ENCODE assay signal across 18 cellular contexts in genomic region chr5:25128606-25129005, GRCh38.
DNase-seq lines count a peak whose midpoint lies in the region; ATAC-seq, FAIRE-seq and TF ChIP-seq lines count a peak whose summit lies in the region.
"Had no signal": no experiment of that assay in that cellular context is flagged by ENCODE, and none has a peak within 500 bp of the region (broad histone marks: within the 10 kb centered on the region; RNA-seq: fewer than 3 reads in every experiment).

No MANE protein-coding gene starts in this region.

- TF ChIP-seq EP300 in H1 (IDR thresholded peaks at IDR 0.05; ENCODE audit: borderline replicate concordance in 1 of 2, low read depth in 2 of 2, low read length in 2 of 2) = no peak

- H3K9me3 ChIP-seq in H9 (ENCODE audit: control insufficient read depth, low read depth, low read length) (no peaks in the 10 kb centered on the region), H1 (ENCODE audit: insufficient read depth in 2 of 2, low read depth in 1 of 2, low read length in 1 of 2) (no peaks in the 10 kb centered on the region), iPS DF 6.9 (ENCODE audit: control insufficient read depth, insufficient read depth, low read length) (no peaks in the 10 kb centered on the region)
- H3K9me3 ChIP-seq: HAP-1 had no signal

- CTCF ChIA-PET in H1 (lab: Charles Lee; ENCODE audit: partially characterized antibody) = interaction anchor here (0.7 to 1.7 kb wide), 3 partner anchors 9 to 26 kb away, joined by 3 to 4 read pairs (median 3); no protein-coding TSS in a partner anchor

- peak; percentile 34 for DNase-seq in H9
- DNase-seq in H1 (ENCODE audit: low read depth in 1 of 2, low spot score in 2 of 2) = no peak
- peak; percentile 11 for DNase-seq in iPS DF 6.9 (ENCODE audit: low read depth, low spot score)
- DNase-seq in SW 1271 (lab: John Stamatoyannopoulos, UW) = no peak
- DNase-seq in GDM1 (lab: John Stamatoyannopoulos, UW) = no peak
- no peak for DNase-seq in activated CD4-positive, alpha-beta T cell treated with anti-CD3 and anti-CD28 coated beads for 4 hours
- DNase-seq: Calu3; CD8-positive, alpha-beta T cell; DMS53; DND-41; EL; GM23248 had no signal

- H3K4me2 ChIP-seq in H9 (ENCODE audit: insufficient read depth, insufficient read length, low read length) = no peak overlapping the region
- no peak overlapping the region for H3K4me2 ChIP-seq in H1 (ENCODE audit: insufficient read depth in 1 of 2, low read depth in 2 of 2, low read length in 2 of 2)
- H3K4me2 ChIP-seq: BLaER1 treated with 17β-estradiol and CSF1 and Interleukin-3, amounts not matched to agents 10 nM and 100 nM had no signal

- TF ChIP-seq POLR2A in H1 (IDR thresholded peaks at IDR 0.05; ENCODE audit: control extremely low read depth in 1 of 2, low read depth in 2 of 2, low read length in 2 of 2) = no peak

- H3K23me2 ChIP-seq in H9 (ENCODE audit: insufficient read length, low read depth, low read length, poor library complexity, severe bottlenecking) (no peaks in the 10 kb centered on the region), H1 (ENCODE audit: low read depth, low read length) (no peaks in the 10 kb centered on the region)

- H3K36me3 ChIP-seq in H1 (ENCODE audit: control insufficient read depth in 2 of 4, insufficient read depth in 4 of 4, low read length in 3 of 4) (no peaks in the 10 kb centered on the region), iPS DF 6.9 (ENCODE audit: control insufficient read depth, insufficient read depth, low read length) (no peaks in the 10 kb centered on the region)
- H3K36me3 ChIP-seq: BLaER1 treated with 17β-estradiol and CSF1 and Interleukin-3, amounts not matched to agents 10 nM and 100 nM; HAP-1 had no signal

- H3K4me3 Mint-ChIP-seq in H9 = no peak overlapping the region
- H3K4me3 Mint-ChIP-seq: B cell; CD8-positive, alpha-beta T cell had no signal

- H4K5ac ChIP-seq in H9 (ENCODE audit: insufficient read length, low read depth, low read length) = no peak overlapping the region
- H4K5ac ChIP-seq in H1 (ENCODE audit: insufficient read length, low read depth, low read length) = no peak overlapping the region

- peak overlapping the region in 1 of 3 experiments; percentile 5; a peak in 1 of 7 replicates for H3K27ac Mint-ChIP-seq in H9
- H3K27ac Mint-ChIP-seq: B cell; CD8-positive, alpha-beta T cell had no signal

- H3K27ac ChIP-seq in H9 (ENCODE audit: insufficient read length, low read depth, low read length) = no peak overlapping the region
- H3K27ac ChIP-seq in H1 (ENCODE audit: low read depth, low read length) = no peak overlapping the region
- no peak overlapping the region for H3K27ac ChIP-seq in iPS DF 6.9 (ENCODE audit: low read length)
- H3K27ac ChIP-seq: BLaER1 treated with 17β-estradiol and CSF1 and Interleukin-3, amounts not matched to agents 10 nM and 100 nM; GM23248 had no signal

- no peak overlapping the region for H2BK20ac ChIP-seq in H9 (ENCODE audit: low read depth, low read length, poor library complexity, severe bottlenecking)
- no peak overlapping the region for H2BK20ac ChIP-seq in H1 (ENCODE audit: low read length)

- peaks cover 9 to 11% of the 10 kb centered on the region in 2 experiments for H3K9me3 Mint-ChIP-seq in H9

- H3K56ac ChIP-seq in H9 (ENCODE audit: insufficient read length, low read depth, low read length) (no peak overlapping the region), H1 (replicated peaks; ENCODE audit: insufficient read length, low read depth, low read length) (no peak overlapping the region)

- H4K20me1 ChIP-seq in H9 (ENCODE audit: control insufficient read depth, insufficient read depth, insufficient read length) = no peaks in the 10 kb centered on the region
- H4K20me1 ChIP-seq in H1 (replicated peaks in 1 of 2; ENCODE audit: control insufficient read depth in 1 of 2, insufficient read depth in 2 of 2, low read length in 2 of 2) = no peaks in the 10 kb centered on the region
- H4K20me1 ChIP-seq: BLaER1 treated with 17β-estradiol and CSF1 and Interleukin-3, amounts not matched to agents 10 nM and 100 nM had no signal

- H3K36me3 Mint-ChIP-seq in H9 (ENCODE audit: insufficient read depth in 1 of 3, low read depth in 3 of 3) = peaks cover 7 to 8% (median 7%) of the 10 kb centered on the region in 3 experiments
- H3K36me3 Mint-ChIP-seq: CD8-positive, alpha-beta T cell had no signal

- FAIRE-seq in H1 (lab: Jason Lieb, UNC) = no peak
- FAIRE-seq: GM12891, GM19239 had no signal

- peak; percentile 25 to 30; a peak in 2 of 4 replicates for TF ChIP-seq RAD21 in H1 (IDR thresholded peaks at IDR 0.05 in 1 of 2, conservative IDR thresholded peaks at IDR 0.05 in 1 of 2; ENCODE audit: low read depth in 2 of 2, low read length in 2 of 2)

- H3K9ac ChIP-seq in H9 (ENCODE audit: extremely low read depth, insufficient read length, low read length) (no peak overlapping the region), H1 (replicated peaks in 1 of 4; ENCODE audit: extremely low read depth in 1 of 4, low read depth in 3 of 4, low read length in 3 of 4) (no peak overlapping the region)
- H3K9ac ChIP-seq: BLaER1 treated with 17β-estradiol and CSF1 and Interleukin-3, amounts not matched to agents 10 nM and 100 nM; GM23248 had no signal

- no peaks in the 10 kb centered on the region for H3K79me2 ChIP-seq in H9 (ENCODE audit: insufficient read depth, low read length)
- H3K79me2 ChIP-seq in H1 (ENCODE audit: control insufficient read depth in 1 of 2, insufficient read depth in 2 of 2, low read length in 2 of 2) = no peaks in the 10 kb centered on the region

- POLR2A ChIA-PET in H1 (lab: Charles Lee; ENCODE audit: partially characterized antibody) = no interaction called here

- H3K27me3 ChIP-seq in H9 (ENCODE audit: insufficient read depth, low read length) (no peaks in the 10 kb centered on the region), H1 (replicated peaks in 1 of 4; ENCODE audit: control insufficient read depth in 3 of 4, extremely low read depth in 1 of 4, insufficient read depth in 3 of 4, low read length in 3 of 4) (no peaks in the 10 kb centered on the region), iPS DF 6.9 (ENCODE audit: control insufficient read depth, insufficient read depth, low read length) (no peaks in the 10 kb centered on the region)
- H3K27me3 ChIP-seq: BLaER1 treated with 17β-estradiol and CSF1 and Interleukin-3, amounts not matched to agents 10 nM and 100 nM had no signal

- H2BK12ac ChIP-seq in H9 (ENCODE audit: insufficient read length, low read depth, low read length) (no peak overlapping the region), H1 (ENCODE audit: low read depth, low read length) (no peak overlapping the region)

- H2BK5ac ChIP-seq in H9 (ENCODE audit: insufficient read length, low read length) (no peak overlapping the region), H1 (ENCODE audit: low read depth, low read length) (no peak overlapping the region)

- no peak overlapping the region for H4K8ac ChIP-seq in H9 (replicated peaks; ENCODE audit: insufficient read length, low read depth, low read length)
- H4K8ac ChIP-seq in H1 (ENCODE audit: extremely low read depth, insufficient read depth, low read length) = no peak overlapping the region

- no peak overlapping the region for H3T11ph ChIP-seq in H9 (ENCODE audit: low read length)

- no peak overlapping the region for H2AFZ ChIP-seq in H9 (ENCODE audit: low read length)
- H2AFZ ChIP-seq in H1 (ENCODE audit: low read length) = no peak overlapping the region
- H2AFZ ChIP-seq: GM23248 had no signal

- no peaks in the 10 kb centered on the region for H3K79me1 ChIP-seq in H9 (ENCODE audit: insufficient read depth, low read depth, low read length, poor library complexity, severe bottlenecking)
- H3K79me1 ChIP-seq in H1 (ENCODE audit: low read depth, low read length) = no peaks in the 10 kb centered on the region

- H4K91ac ChIP-seq in H9 (ENCODE audit: insufficient read length, low read depth, low read length) (no peak overlapping the region), H1 (replicated peaks; ENCODE audit: insufficient read length, low read length) (no peak overlapping the region)

- H3K14ac ChIP-seq in H9 (ENCODE audit: insufficient read depth, low read length) (no peak overlapping the region), H1 (ENCODE audit: insufficient read length) (no peak overlapping the region)

- H3K27me3 Mint-ChIP-seq in H9 (ENCODE audit: low read depth) = no peaks in the 10 kb centered on the region
- H3K27me3 Mint-ChIP-seq: B cell had no signal

- H3K18ac ChIP-seq in H9 (ENCODE audit: insufficient read length, low read depth, low read length) (no peak overlapping the region), H1 (ENCODE audit: extremely low read depth, low read length) (no peak overlapping the region)

- ATAC-seq in GM21367 (IDR thresholded peaks at IDR 0.05; ENCODE audit: unreplicated experiment) = no peak
- ATAC-seq: CD8-positive, alpha-beta T cell had no signal

- H3K4me1 ChIP-seq in H9 (ENCODE audit: insufficient read depth, low read length) = no peaks in the 10 kb centered on the region
- no peaks in the 10 kb centered on the region for H3K4me1 ChIP-seq in H1 (replicated peaks in 1 of 4; ENCODE audit: control insufficient read depth in 3 of 4, insufficient read depth in 4 of 4, low read length in 3 of 4)
- no peaks in the 10 kb centered on the region for H3K4me1 ChIP-seq in iPS DF 6.9 (ENCODE audit: control insufficient read depth, insufficient read depth, low read length)
- H3K4me1 ChIP-seq: BLaER1 treated with 17β-estradiol and CSF1 and Interleukin-3, amounts not matched to agents 10 nM and 100 nM; HAP-1 had no signal

- no peak overlapping the region for H3K23ac ChIP-seq in H9 (ENCODE audit: insufficient read length, low read depth, low read length)
- no peak overlapping the region for H3K23ac ChIP-seq in H1 (ENCODE audit: insufficient read length)

- H3K4me1 Mint-ChIP-seq in H9 = peaks cover 3 to 5% of the 10 kb centered on the region in 2 experiments; a peak in 3 of 4 replicates
- H3K4me1 Mint-ChIP-seq: B cell had no signal

- H2BK120ac ChIP-seq in H9 (ENCODE audit: low read depth, low read length, poor library complexity, severe bottlenecking) = no peak overlapping the region
- H2BK120ac ChIP-seq in H1 (replicated peaks; ENCODE audit: low read depth, low read length) = no peak overlapping the region

- H2AK5ac ChIP-seq in H9 (ENCODE audit: insufficient read length, low read length) (no peak overlapping the region), H1 (ENCODE audit: low read depth, low read length) (no peak overlapping the region)

- H3K4ac ChIP-seq in H9 (ENCODE audit: low read depth, low read length) = no peak overlapping the region
- H3K4ac ChIP-seq in H1 (replicated peaks; ENCODE audit: insufficient read length, low read depth, low read length) = no peak overlapping the region

- peak; percentile 35; the same call in 2 of the 3 replicates for TF ChIP-seq CTCF in H9 (conservative IDR thresholded peaks at IDR 0.05)
- peak; percentile 1 to 29 (median 11); a peak in 3 of 4 replicates for TF ChIP-seq CTCF in H1 (IDR thresholded peaks at IDR 0.05; ENCODE audit: control extremely low read depth in 1 of 3, insufficient read depth in 1 of 3, low read depth in 1 of 3, low read length in 3 of 3)

- H3K4me3 ChIP-seq in H1 (ENCODE audit: extremely low read depth in 1 of 4, insufficient read depth in 2 of 4, low read depth in 3 of 4, low read length in 4 of 4) (no peak overlapping the region), iPS DF 6.9 (ENCODE audit: low read length) (no peak overlapping the region)
- H3K4me3 ChIP-seq: BLaER1 treated with 17β-estradiol and CSF1 and Interleukin-3, amounts not matched to agents 10 nM and 100 nM; GM23248; HAP-1 had no signal

- H2BK15ac ChIP-seq in H9 (ENCODE audit: low read depth, low read length) (no peak overlapping the region), H1 (ENCODE audit: low read length) (no peak overlapping the region)

- no CpG with 5 or more reads among the region's 4 CpGs for WGBS in H9 (ENCODE audit: extremely low coverage, insufficient read length, low lambda C conversion rate)
- 84% methylated on average over 4 of the region's 4 CpGs; no CpG with 5 or more reads in 1 of the 2 experiments for WGBS in H1 (ENCODE audit: extremely low coverage in 1 of 2, insufficient coverage in 1 of 2, insufficient read length in 1 of 2, insufficient replicate concordance in 2 of 2, low coverage in 1 of 2, low lambda C conversion rate in 2 of 2, missing lambda C conversion rate in 1 of 2), 2 experiments
- WGBS in iPS DF 6.9 (ENCODE audit: insufficient coverage, insufficient read length) = no CpG with 5 or more reads among the region's 4 CpGs

Comparison
In these comparisons a context has a peak if more than half of its experiments do, and no peak if none do; other contexts are left out.
1. DNase-seq: peak in H9 (single experiment) and iPS DF 6.9 (single experiment); none in H1 (0 of 2), SW 1271 (0 of 2), GDM1 (single experiment) and activated CD4-positive, alpha-beta T cell treated with anti-CD3 and anti-CD28 coated beads for 4 hours (0 of 2).